ENCODE assay signal across 9 cellular contexts in the genomic region with DNA sequence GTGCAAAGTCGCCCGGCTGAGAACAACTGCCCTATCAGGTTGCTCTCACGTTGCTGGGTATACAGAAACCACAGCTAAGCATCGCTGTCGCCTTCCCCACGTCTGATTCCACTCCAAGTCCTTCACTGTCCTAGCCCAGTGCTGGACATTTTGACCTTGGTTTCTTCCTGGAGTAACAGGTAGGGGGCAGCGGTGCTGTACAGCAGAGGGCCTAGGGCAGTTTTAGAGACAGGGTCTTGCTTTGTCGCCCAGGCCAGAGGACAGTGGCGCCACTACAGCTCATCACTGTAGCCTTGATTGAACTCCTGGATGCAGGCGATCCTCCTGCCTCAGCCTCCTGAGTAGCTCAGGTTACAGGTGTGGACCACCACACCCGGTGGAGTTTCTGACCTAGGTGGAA.
DNase-seq lines count a peak whose midpoint lies in the region; ATAC-seq and TF ChIP-seq lines count a peak whose summit lies in the region.
"Had no signal": no experiment of that assay in that cellular context is flagged by ENCODE, and none has a peak within 500 bp of the region (broad histone marks: within the 10 kb centered on the region; RNA-seq: fewer than 3 reads in every experiment).

No MANE protein-coding gene starts in this region.

- no peaks in the 10 kb centered on the region for H3K9me3 ChIP-seq in muscle layer of duodenum (ENCODE audit: control insufficient read depth in 1 of 2, low read length in 2 of 2)

- H3K36me3 ChIP-seq in muscle layer of duodenum (ENCODE audit: control insufficient read depth in 1 of 2, insufficient read depth in 2 of 2, low read length in 2 of 2) = peaks cover 0 to 20% of the 10 kb centered on the region in 2 donors

- H3K27ac ChIP-seq in muscle layer of duodenum (ENCODE audit: low read length) = peak overlapping the region; percentile 81

- DNase-seq in ELR (ENCODE audit: low read depth) (peak; percentile 21), LNCaP clone FGC (ENCODE audit: low read depth) (no peak), cerebellar cortex (ENCODE audit: low spot score) (peak; percentile 34), NCI-H2107 (lab: John Stamatoyannopoulos, UW) (no peak)
- DNase-seq: activated CD4-positive, CD25-positive, alpha-beta regulatory T cell; activated naive CD4-positive, alpha-beta T cell treated with anti-CD3 and anti-CD28 coated beads for 36 hours had no signal

- H3K27me3 ChIP-seq in muscle layer of duodenum (ENCODE audit: low read depth, low read length) = no peaks in the 10 kb centered on the region

- H3K4me1 ChIP-seq in muscle layer of duodenum (ENCODE audit: control insufficient read depth in 1 of 2, insufficient read depth in 2 of 2, low read length in 2 of 2) = peaks cover 0 to 19% of the 10 kb centered on the region in 2 donors

- H3K4me3 ChIP-seq in LNCaP clone FGC (ENCODE audit: low read depth, low read length) (no peak overlapping the region), muscle layer of duodenum (ENCODE audit: low read depth in 1 of 2, low read length in 2 of 2) (peak overlapping the region in 1 of 2 donors; percentile 44)

- 0 out of 2 replicates have a peak, but pooled peaks have one; percentile 24 for TF ChIP-seq CTCF in LNCaP clone FGC (IDR thresholded peaks at IDR 0.05; ENCODE audit: control insufficient read depth, extremely low read depth, insufficient read depth)

- ATAC-seq in GM18511 (IDR thresholded peaks at IDR 0.05; ENCODE audit: unreplicated experiment) (no peak), HG03432 (IDR thresholded peaks at IDR 0.05; ENCODE audit: unreplicated experiment) (no peak)

Comparison
In these comparisons a context has a peak if more than half of its experiments do, and no peak if none do; other contexts are left out.
1. DNase-seq: peak in ELR (single experiment) and cerebellar cortex (single experiment); none in LNCaP clone FGC (single experiment) and NCI-H2107 (single experiment).